ENCODE assay signal across 22 cellular contexts in genomic region chr4:4735870-4736269, GRCh38.
A peak's percentile ranks its signal among the peaks of the same experiment; 100 is the strongest.
DNase-seq lines count a peak whose midpoint lies in the region; ATAC-seq and TF ChIP-seq lines count a peak whose summit lies in the region.
"Had no signal": no experiment of that assay in that cellular context is flagged by ENCODE, and none has a peak within 500 bp of the region (broad histone marks: within the 10 kb centered on the region; RNA-seq: fewer than 3 reads in every experiment).

No MANE protein-coding gene starts in this region.

- WGBS in ovary, 3 donors, result 4 to 23% (median 8%) methylated on average over 6 of the region's 6 CpGs

- DNase-seq in ELF-1 (ENCODE audit: low read depth, low spot score) (peak; percentile 91), RPMI7951 (ENCODE audit: low read depth) (peak; percentile 55), fibroblast of pulmonary artery (ENCODE audit: low read depth) (peak; percentile 12), ovary (peak; percentile 24 to 69 (median 49))
- no peak for DNase-seq in stimulated activated naive CD4-positive, alpha-beta T cell treated with Interleukin-2 at 50 U/mL for 16 hours (lab: John Stamatoyannopoulos, UW)
- DNase-seq: activated CD8-positive, alpha-beta T cell treated with anti-CD3 and anti-CD28 coated beads, Interleukin-2, amount 10 ng/mL, durations not matched to agents 7 days and 5 days; activated naive CD4-positive, alpha-beta T cell; activated T-cell treated with anti-CD3 and anti-CD28 coated beads, Interleukin-2, amount 50 U/mL, for 1 hour; CD4-positive, alpha-beta memory T cell; DMS153; effector CD8-positive, alpha-beta T cell; MV-4-11; naive B cell; NCI-H187; NCI-H226; right lobe of liver; SK-N-SH; testis had no signal

- H3K4me1 ChIP-seq in ovary (ENCODE audit: insufficient read depth), result peaks cover 4% of the 10 kb centered on the region
- H3K4me1 ChIP-seq: parathyroid adenoma, right lobe of liver, testis had no signal

- no peaks in the 10 kb centered on the region for H3K9me3 ChIP-seq in ovary
- H3K9me3 ChIP-seq: right lobe of liver, SK-N-SH, testis had no signal

- H3K4me3 ChIP-seq in fibroblast of pulmonary artery (replicated peaks; ENCODE audit: low read depth, low read length) (no peak overlapping the region), ovary (no peak overlapping the region)
- H3K4me3 ChIP-seq: right lobe of liver, testis had no signal

- no peak for TF ChIP-seq POLR2A in ovary (IDR thresholded peaks at IDR 0.05)

- TF ChIP-seq CTCF in fibroblast of pulmonary artery (IDR thresholded peaks at IDR 0.05; ENCODE audit: low read length, missing control alignments) (no peak), ovary (IDR thresholded peaks at IDR 0.05) (no peak)

- no peaks in the 10 kb centered on the region for H3K27me3 ChIP-seq in ovary
- H3K27me3 ChIP-seq: right lobe of liver, testis had no signal

- no peak for ATAC-seq in GM21526 (IDR thresholded peaks at IDR 0.05; ENCODE audit: low FRiP score, unreplicated experiment)
- ATAC-seq in HG03565 (IDR thresholded peaks at IDR 0.05; ENCODE audit: unreplicated experiment), result no peak
- ATAC-seq: activated CD8-positive, alpha-beta T cell treated with anti-CD3 and anti-CD28 coated beads, Interleukin-2, amount 10 ng/mL, durations not matched to agents 7 days and 5 days; right lobe of liver; WTC11 had no signal

- H3K36me3 ChIP-seq in ovary, result no peaks in the 10 kb centered on the region
- H3K36me3 ChIP-seq: right lobe of liver had no signal

- H3K27ac ChIP-seq in ovary, result no peak overlapping the region
- H3K27ac ChIP-seq: parathyroid adenoma, right lobe of liver, testis had no signal

- TF ChIP-seq EP300 in ovary (IDR thresholded peaks at IDR 0.05), result no peak

- intact Hi-C loops in ovary (cut with DNase I), result no loop called here
